In the genomic region with DNA sequence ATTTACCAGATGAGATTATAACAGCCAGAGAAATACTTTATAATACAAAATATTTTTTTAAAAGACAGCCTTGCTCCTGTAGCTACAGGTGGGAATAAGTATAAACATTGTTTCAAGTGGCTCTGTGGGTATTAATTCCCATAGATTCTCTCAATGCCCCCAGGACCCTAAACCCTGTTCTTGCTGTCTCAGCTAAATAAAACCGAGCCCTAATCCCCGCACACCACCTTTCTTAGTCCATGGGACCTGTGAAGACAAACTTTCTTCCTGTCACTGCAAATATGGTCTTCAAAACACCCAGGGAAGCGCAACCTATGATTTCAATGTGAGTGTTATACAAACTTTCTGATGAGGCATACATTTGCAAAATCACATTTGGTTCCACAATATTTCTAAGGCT, we compare ENCODE assay signal across 9 cellular contexts. TPM values are rescaled to one million over a fixed set of nuclear protein-coding genes. Genes with fewer than 3 reads are reported as not detected.
"Had no signal": no experiment of that assay in that cellular context is flagged by ENCODE, and none has a peak within 500 bp of the region (broad histone marks: within the 10 kb centered on the region; RNA-seq: fewer than 3 reads in every experiment).

No MANE protein-coding gene starts in this region.

- FAIRE-seq: H1, H54, HTR-8/SVneo, K562 had no signal

- H2AFZ ChIP-seq: GM23248 had no signal

- H3K27ac ChIP-seq: GM23248 had no signal

- DNase-seq: GM23248, H9, HCEC 1CT, KG1 had no signal

- ATAC-seq: K562 had no signal

- H3K4me3 ChIP-seq: GM23248, K562 had no signal

- H3K9ac ChIP-seq: GM23248 had no signal

RNA-seq across cellular contexts. Expression of gene SMLR1, which starts 11.0 kb away (rescaled TPM):
- total RNA-seq: GM23248, H1, H9, HT-29, K562 had no signal
- polyA plus RNA-seq: GM23248, H1, K562 had no signal
